In the genomic region with DNA sequence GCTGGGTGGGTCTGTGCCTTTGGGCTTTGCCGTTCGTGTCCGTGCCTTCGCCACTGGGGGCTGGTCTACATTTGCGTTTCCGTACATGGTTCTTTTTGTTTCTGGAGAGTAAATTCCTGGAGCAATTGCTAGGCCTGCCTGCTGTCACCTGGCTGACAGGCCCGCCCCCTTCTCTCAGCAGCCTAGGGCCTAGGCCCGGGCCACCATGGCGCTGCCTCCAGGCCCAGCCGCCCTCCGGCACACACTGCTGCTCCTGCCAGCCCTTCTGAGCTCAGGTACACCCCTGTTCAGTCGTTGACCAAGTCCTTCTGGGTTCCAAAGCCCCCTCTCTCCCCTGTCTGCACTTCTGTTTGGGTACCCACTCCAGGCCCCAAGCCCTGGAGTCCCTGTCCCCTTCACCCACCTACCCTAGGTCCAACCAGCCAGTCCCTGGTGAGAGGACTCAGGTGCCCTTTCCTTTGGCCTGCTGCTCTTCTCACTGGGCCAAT, we compare ENCODE assay signal across 8 cellular contexts. TPM values are rescaled to one million over a fixed set of nuclear protein-coding genes. Genes with fewer than 3 reads are reported as not detected.
DNase-seq lines count a peak whose midpoint lies in the region; ATAC-seq and TF ChIP-seq lines count a peak whose summit lies in the region.

No MANE protein-coding gene starts in this region.

- DNase-seq in WTC11 (ENCODE audit: low spot score) (no peak), right atrium auricular region (ENCODE audit: low spot score) (no peak), NCI-H128 (lab: John Stamatoyannopoulos, UW; ENCODE audit: unreplicated experiment) (no peak), DMS 273 (lab: John Stamatoyannopoulos, UW; ENCODE audit: unreplicated experiment) (no peak)

- no peaks in the 10 kb centered on the region for H3K9me3 ChIP-seq in right atrium auricular region
- no peaks in the 10 kb centered on the region for H3K9me3 ChIP-seq in skeletal muscle satellite cell (replicated peaks; ENCODE audit: low read length)

- H3K4me1 ChIP-seq in right atrium auricular region (peaks cover 0 to 23% of the 10 kb centered on the region in 2 donors), skeletal muscle satellite cell (ENCODE audit: control insufficient read depth, insufficient read depth, low read length) (peaks cover 12% of the 10 kb centered on the region)

- H3K27me3 Mint-ChIP-seq in WTC11 (ENCODE audit: low read depth): peaks cover 3% of the 10 kb centered on the region; the same call in 1 of the 2 replicates

- H3K36me3 ChIP-seq in right atrium auricular region (no peaks in the 10 kb centered on the region), skeletal muscle satellite cell (ENCODE audit: insufficient read depth, low read length) (no peaks in the 10 kb centered on the region)

- POLR2A ChIA-PET in WTC11 (lab: Charles Lee): no interaction called here

- H3K9ac ChIP-seq in skeletal muscle satellite cell (ENCODE audit: low read depth, low read length): peak overlapping the region; percentile 71

- peaks cover 27% of the 10 kb centered on the region for H3K4me1 Mint-ChIP-seq in WTC11

- peak overlapping the region; percentile 96 for H3K4me3 Mint-ChIP-seq in WTC11

- H3K27me3 ChIP-seq in right atrium auricular region: no peaks in the 10 kb centered on the region
- no peaks in the 10 kb centered on the region for H3K27me3 ChIP-seq in skeletal muscle satellite cell (ENCODE audit: control insufficient read depth, insufficient read depth, low read length)

- H3K9me3 Mint-ChIP-seq in WTC11: no peaks in the 10 kb centered on the region

- TF ChIP-seq CTCF in WTC11 (IDR thresholded peaks at IDR 0.05) (no peak), right atrium auricular region (IDR thresholded peaks at IDR 0.05) (no peak)

- CTCF ChIA-PET in WTC11 (lab: Charles Lee): no interaction called here

- peak overlapping the region; percentile 94 for H3K4me2 ChIP-seq in skeletal muscle satellite cell (ENCODE audit: low read length)

- no peaks in the 10 kb centered on the region for H3K36me3 Mint-ChIP-seq in WTC11

- H3K27ac Mint-ChIP-seq in WTC11: peak overlapping the region; percentile 71

- peak overlapping the region; percentile 67 to 80 for H3K4me3 ChIP-seq in right atrium auricular region
- peak overlapping the region; percentile 81 for H3K4me3 ChIP-seq in skeletal muscle satellite cell (ENCODE audit: low read length)

- ATAC-seq in GM18502 (IDR thresholded peaks at IDR 0.05; ENCODE audit: poor library complexity, unreplicated experiment): peak; percentile 4
- peak; percentile 7 for ATAC-seq in WTC11
- ATAC-seq in HG03457 (IDR thresholded peaks at IDR 0.05; ENCODE audit: unreplicated experiment): no peak
- ATAC-seq in HG03196 (IDR thresholded peaks at IDR 0.05; ENCODE audit: unreplicated experiment): no peak

- peak overlapping the region; percentile 70 to 83 for H3K27ac ChIP-seq in right atrium auricular region

TF ChIP-seq in WTC11, 78 proteins besides CTCF, POLR2A, EP300 and RAD21:
- TF ChIP-seq ZNF317 (CRISPR knock-in tag; IDR thresholded peaks at IDR 0.05; ENCODE audit: borderline replicate concordance, low read depth) (no peak), MYBL2 (CRISPR knock-in tag; IDR thresholded peaks at IDR 0.05) (no peak), CBFB (CRISPR knock-in tag; IDR thresholded peaks at IDR 0.05; ENCODE audit: low read depth) (no peak), FOXJ3 (CRISPR knock-in tag; IDR thresholded peaks at IDR 0.05; ENCODE audit: borderline replicate concordance) (no peak), RELA (CRISPR knock-in tag; IDR thresholded peaks at IDR 0.05; ENCODE audit: borderline replicate concordance) (no peak)
- TF ChIP-seq, protein P1, sequence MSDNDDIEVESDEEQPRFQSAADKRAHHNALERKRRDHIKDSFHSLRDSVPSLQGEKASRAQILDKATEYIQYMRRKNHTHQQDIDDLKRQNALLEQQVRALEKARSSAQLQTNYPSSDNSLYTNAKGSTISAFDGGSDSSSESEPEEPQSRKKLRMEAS (CRISPR knock-in tag; IDR thresholded peaks at IDR 0.05): no peak
- TF ChIP-seq, protein P2, sequence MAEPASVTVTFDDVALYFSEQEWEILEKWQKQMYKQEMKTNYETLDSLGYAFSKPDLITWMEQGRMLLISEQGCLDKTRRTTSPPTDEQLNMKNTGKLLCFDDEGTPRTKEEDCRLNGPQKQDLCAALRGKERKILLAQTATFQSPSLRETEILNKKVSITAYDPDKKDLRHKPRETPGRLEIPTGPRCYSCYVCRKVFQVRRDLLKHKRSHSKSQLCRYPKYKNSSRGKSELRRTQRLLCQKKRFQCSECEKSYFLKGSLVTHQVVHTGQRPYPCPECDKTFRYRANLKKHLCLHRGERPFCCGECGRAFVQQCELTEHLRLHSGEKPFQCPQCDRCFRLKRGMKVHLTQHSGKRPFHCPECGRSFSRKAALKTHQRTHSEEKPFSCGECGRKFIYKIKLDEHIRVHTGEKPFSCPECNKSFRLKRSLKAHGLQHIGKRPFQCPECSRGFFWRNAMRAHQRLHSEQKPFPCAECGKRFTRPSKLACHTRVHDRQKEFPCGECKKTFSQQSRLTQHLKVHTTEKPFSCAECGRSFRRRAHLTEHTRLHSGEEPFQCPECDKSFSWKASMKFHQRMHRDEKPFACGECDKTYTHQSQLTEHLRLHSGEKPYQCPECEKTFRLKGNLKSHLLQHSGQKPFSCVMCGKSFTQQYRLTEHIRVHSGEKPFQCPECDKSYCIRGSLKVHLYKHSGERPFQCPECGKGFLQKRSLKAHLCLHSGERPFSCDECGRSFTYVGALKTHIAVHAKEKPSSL (CRISPR knock-in tag; conservative IDR thresholded peaks at IDR 0.05): no peak

RNA-seq across cellular contexts. Expression of a gene that starts 0.6 kb away (rescaled TPM):
- total RNA-seq in WTC11 (2021) (19.1 to 21.6 TPM (median 19.7 TPM) in 3 replicates), right atrium auricular region (10 to 100 TPM; 15.6 to 16.5 TPM)
- total RNA-seq in skeletal muscle satellite cell (2012; rRNA removed): 3.9 and 4.6 TPM in 2 replicates

RNA-seq across cellular contexts. Expression of a gene that starts 4.4 kb away (rescaled TPM):
- total RNA-seq in WTC11 (2021) (0.70 to 0.78 TPM (median 0.71 TPM) in 3 replicates), right atrium auricular region (under 1 TPM in 1 of 2 donors, not detected in 1; 0.89 TPM)
- total RNA-seq in skeletal muscle satellite cell (2012; rRNA removed): not detected in 2 replicates

RNA-seq across cellular contexts. Expression of a gene that starts 34.1 kb away (rescaled TPM):
- total RNA-seq in WTC11 (2021): 6.2 to 11.1 TPM (median 10.9 TPM) in 3 replicates
- total RNA-seq in right atrium auricular region: 10 to 100 TPM; 19.3 to 26.1 TPM
- 31.2 and 40.6 TPM in 2 replicates for total RNA-seq in skeletal muscle satellite cell (2012; rRNA removed)

RNA-seq across cellular contexts. Expression of a gene that starts 40.6 kb away (rescaled TPM):
- total RNA-seq in WTC11 (2021) (134 to 154 TPM (median 141 TPM) in 3 replicates), right atrium auricular region (100 to 1,000 TPM; 103 to 111 TPM)
- total RNA-seq in skeletal muscle satellite cell (2012; rRNA removed): 161 and 162 TPM in 2 replicates

Comparison
In these comparisons a context has a peak if more than half of its experiments do, and no peak if none do; other contexts are left out.
1. ATAC-seq: peak in GM18502 (single experiment) and WTC11 (single experiment); none in HG03457 (single experiment) and HG03196 (single experiment).